Comparison of ENCODE assay signal across 16 cellular contexts in genomic region chr6:108618623-108619152, GRCh38. TPM values are rescaled to one million over a fixed set of nuclear protein-coding genes. Genes with fewer than 3 reads are reported as not detected.
DNase-seq lines count a peak whose midpoint lies in the region; ATAC-seq, FAIRE-seq and TF ChIP-seq lines count a peak whose summit lies in the region.
"Had no signal": no experiment of that assay in that cellular context is flagged by ENCODE, and none has a peak within 500 bp of the region (broad histone marks: within the 10 kb centered on the region; RNA-seq: fewer than 3 reads in every experiment).

No MANE protein-coding gene starts in this region.

- peak overlapping the region; percentile 22 for H3K4me2 ChIP-seq in BLaER1
- no peak overlapping the region for H3K4me2 ChIP-seq in GM23338

- DNase-seq in GM23338 (ENCODE audit: low spot score): no peak
- no peak for DNase-seq in bronchial epithelial cell (ENCODE audit: low read depth)
- no peak for DNase-seq in psoas muscle
- DNase-seq in activated naive CD4-positive, alpha-beta T cell treated with anti-CD3 and anti-CD28 coated beads, Interleukin-2, amount 10 ng/mL, durations not matched to agents 7 days and 5 days: no peak
- DNase-seq in left colon: no peak
- DNase-seq in activated T-cell treated with anti-CD3 and anti-CD28 coated beads, Interleukin-2, amount 50 U/mL, for 4 hours: no peak
- DNase-seq: activated CD4-positive, alpha-beta T cell treated with anti-CD3 and anti-CD28 coated beads for 4 hours; NCI-H2107; NCI-H774; stimulated activated CD4-positive, alpha-beta T cell treated with anti-CD3 and anti-CD28 coated beads, Interleukin-15, amount 100 ng/mL, for 24 hours; T-helper 2 cell had no signal

- no peak for TF ChIP-seq CTCF in GM23338 (conservative IDR thresholded peaks at IDR 0.05; ENCODE audit: low read depth in 2 of 2)
- no peak for TF ChIP-seq CTCF in bronchial epithelial cell (IDR thresholded peaks at IDR 0.05; ENCODE audit: insufficient read depth, low read length, severe bottlenecking)
- TF ChIP-seq CTCF in psoas muscle (IDR thresholded peaks at IDR 0.05): no peak

- no peaks in the 10 kb centered on the region for H3K9me3 Mint-ChIP-seq in GM23338
- H3K9me3 Mint-ChIP-seq in activated naive CD4-positive, alpha-beta T cell treated with anti-CD3 and anti-CD28 coated beads, Interleukin-2, amount 10 ng/mL, durations not matched to agents 7 days and 5 days: no peaks in the 10 kb centered on the region
- H3K9me3 Mint-ChIP-seq in activated T-cell treated with anti-CD3 and anti-CD28 coated beads, Interleukin-2, amount 50 U/mL, for 4 hours: no peaks in the 10 kb centered on the region

- H3K9me3 ChIP-seq in BLaER1: no peaks in the 10 kb centered on the region
- no peaks in the 10 kb centered on the region for H3K9me3 ChIP-seq in psoas muscle

- CTCF ChIA-PET in activated naive CD4-positive, alpha-beta T cell treated with anti-CD3 and anti-CD28 coated beads, Interleukin-2, amount 10 ng/mL, durations not matched to agents 7 days and 5 days (lab: Charles Lee): no interaction called here

- H2AFZ ChIP-seq in GM23338: no peak overlapping the region

- H4K20me1 ChIP-seq in BLaER1: peaks cover 96% of the 10 kb centered on the region
- H4K20me1 ChIP-seq in GM23338 (replicated peaks; ENCODE audit: insufficient read depth): peaks cover 3% of the 10 kb centered on the region; the same call in 1 of the 2 replicates

- peaks cover 30% of the 10 kb centered on the region for H3K4me1 Mint-ChIP-seq in GM23338
- H3K4me1 Mint-ChIP-seq in activated naive CD4-positive, alpha-beta T cell treated with anti-CD3 and anti-CD28 coated beads, Interleukin-2, amount 10 ng/mL, durations not matched to agents 7 days and 5 days: peaks cover 16% of the 10 kb centered on the region
- H3K4me1 Mint-ChIP-seq in activated T-cell treated with anti-CD3 and anti-CD28 coated beads, Interleukin-2, amount 50 U/mL, for 4 hours (ENCODE audit: low read depth): peaks cover 46% of the 10 kb centered on the region

- H3K4me3 ChIP-seq in BLaER1 (no peak overlapping the region), GM23338 (no peak overlapping the region), bronchial epithelial cell (ENCODE audit: low read depth, low read length) (no peak overlapping the region), psoas muscle (peak overlapping the region; percentile 12)

- no peak overlapping the region for H3K9ac ChIP-seq in BLaER1

- H3K4me3 Mint-ChIP-seq in GM23338: no peak overlapping the region
- no peak overlapping the region for H3K4me3 Mint-ChIP-seq in activated naive CD4-positive, alpha-beta T cell treated with anti-CD3 and anti-CD28 coated beads, Interleukin-2, amount 10 ng/mL, durations not matched to agents 7 days and 5 days
- no peak overlapping the region for H3K4me3 Mint-ChIP-seq in activated T-cell treated with anti-CD3 and anti-CD28 coated beads, Interleukin-2, amount 50 U/mL, for 4 hours

- 34 to 60% (median 36%) methylated on average over 3 of the region's 3 CpGs for WGBS in psoas muscle, 3 donors

- H3K27ac ChIP-seq in BLaER1: no peak overlapping the region
- no peak overlapping the region for H3K27ac ChIP-seq in GM23338 (ENCODE audit: low read depth)
- peak overlapping the region; percentile 64 for H3K27ac ChIP-seq in psoas muscle

- no peaks in the 10 kb centered on the region for H3K36me3 Mint-ChIP-seq in GM23338 (ENCODE audit: low read depth)
- no peaks in the 10 kb centered on the region for H3K36me3 Mint-ChIP-seq in activated naive CD4-positive, alpha-beta T cell treated with anti-CD3 and anti-CD28 coated beads, Interleukin-2, amount 10 ng/mL, durations not matched to agents 7 days and 5 days
- H3K36me3 Mint-ChIP-seq in activated T-cell treated with anti-CD3 and anti-CD28 coated beads, Interleukin-2, amount 50 U/mL, for 4 hours (ENCODE audit: insufficient read depth): peaks cover 3% of the 10 kb centered on the region

- H3K27me3 ChIP-seq in BLaER1 (no peaks in the 10 kb centered on the region), GM23338 (ENCODE audit: insufficient read depth) (no peaks in the 10 kb centered on the region), bronchial epithelial cell (ENCODE audit: control insufficient read depth, insufficient read depth, low read length) (no peaks in the 10 kb centered on the region), psoas muscle (ENCODE audit: insufficient read depth in 3 of 3, low read length in 2 of 3) (no peaks in the 10 kb centered on the region)

- intact Hi-C loops in psoas muscle (cut with DNase I) (no loop called here), left colon (cut with DNase I, micrococcal nuclease) (no loop called here)

- H3K27me3 Mint-ChIP-seq in GM23338 (ENCODE audit: insufficient read depth, low read depth, poor library complexity): peaks cover 4% of the 10 kb centered on the region
- H3K27me3 Mint-ChIP-seq in activated naive CD4-positive, alpha-beta T cell treated with anti-CD3 and anti-CD28 coated beads, Interleukin-2, amount 10 ng/mL, durations not matched to agents 7 days and 5 days: no peaks in the 10 kb centered on the region
- no peaks in the 10 kb centered on the region for H3K27me3 Mint-ChIP-seq in activated T-cell treated with anti-CD3 and anti-CD28 coated beads, Interleukin-2, amount 50 U/mL, for 4 hours (ENCODE audit: low read depth)

- no peaks in the 10 kb centered on the region for H3K36me3 ChIP-seq in BLaER1
- H3K36me3 ChIP-seq in GM23338 (ENCODE audit: insufficient read depth): no peaks in the 10 kb centered on the region
- H3K36me3 ChIP-seq in bronchial epithelial cell (ENCODE audit: control insufficient read depth, insufficient read depth, low read length): peaks cover 1% of the 10 kb centered on the region
- H3K36me3 ChIP-seq in psoas muscle (ENCODE audit: insufficient read depth in 1 of 2, low read depth in 1 of 2): no peaks in the 10 kb centered on the region

- FAIRE-seq in bronchial epithelial cell (lab: Jason Lieb, UNC): peak; percentile 28
- FAIRE-seq: colon, D721Med had no signal

- H3K27ac Mint-ChIP-seq in GM23338: peak overlapping the region; percentile 28; the same call in 1 of the 2 replicates
- H3K27ac Mint-ChIP-seq in activated naive CD4-positive, alpha-beta T cell treated with anti-CD3 and anti-CD28 coated beads, Interleukin-2, amount 10 ng/mL, durations not matched to agents 7 days and 5 days: no peak overlapping the region

- H3K79me2 ChIP-seq in GM23338 (replicated peaks; ENCODE audit: insufficient read depth): peaks cover 90% of the 10 kb centered on the region

- no peaks in the 10 kb centered on the region for H3K9me2 ChIP-seq in GM23338 (ENCODE audit: insufficient read depth)

- peaks cover 27% of the 10 kb centered on the region for H3K4me1 ChIP-seq in BLaER1
- no peaks in the 10 kb centered on the region; the same call in 1 of the 2 replicates for H3K4me1 ChIP-seq in GM23338 (ENCODE audit: insufficient read depth)
- H3K4me1 ChIP-seq in psoas muscle: peaks cover 98% of the 10 kb centered on the region

- no peaks in the 10 kb centered on the region for H3F3A ChIP-seq in GM23338 (replicated peaks; ENCODE audit: low read depth)

- ATAC-seq in GM23338 (no peak), psoas muscle (peak in 1 of 4 donors; percentile 29), HG03520 (IDR thresholded peaks at IDR 0.05; ENCODE audit: unreplicated experiment) (no peak), left colon (no peak)
- no peak for ATAC-seq in activated T-cell treated with anti-CD3 and anti-CD28 coated beads, Interleukin-2, amount 50 U/mL, for 4 hours
- ATAC-seq: esophagus mucosa had no signal

TF ChIP-seq in GM23338, 12 proteins besides CTCF, POLR2A, EP300 and RAD21:
- TF ChIP-seq CREB1 (CRISPR knock-in tag; IDR thresholded peaks at IDR 0.05; ENCODE audit: low read depth) (no peak), EZH2 (IDR thresholded peaks at IDR 0.05; ENCODE audit: low read depth, unreplicated experiment) (no peak), ZNF114 (CRISPR knock-in tag; IDR thresholded peaks at IDR 0.05) (no peak)

RNA-seq across cellular contexts. Expression of gene FOXO3, which starts 58.0 kb away (rescaled TPM):
- total RNA-seq in GM23338 (2014; rRNA removed; shearing (Covaris generic)): 20.2 and 20.4 TPM in 2 replicates
- polyA plus RNA-seq in GM23338 (2016; fragmentation: Nextera tagmentation; extraction: Ambion mirVana) (9.1 and 9.8 TPM in 2 replicates), psoas muscle (10 to 100 TPM; 20.6 to 76.5 (median 35.8) TPM)
- total RNA-seq in bronchial epithelial cell (28.7 and 29.3 TPM in 2 replicates), psoas muscle (100 to 1,000 TPM in 3 of 4 donors, 10 to 100 TPM in 1; 28.3 to 160 (median 144) TPM), left colon (10 to 100 TPM; 39.9 to 70.0 TPM)
- 10 to 100 TPM in 2 of 3 donors, 1 to 10 TPM in 1; 8.5 to 13.0 (median 10.8) TPM for total RNA-seq in activated T-cell treated with anti-CD3 and anti-CD28 coated beads, Interleukin-2, amount 50 U/mL, for 4 hours
